In the genomic region with DNA sequence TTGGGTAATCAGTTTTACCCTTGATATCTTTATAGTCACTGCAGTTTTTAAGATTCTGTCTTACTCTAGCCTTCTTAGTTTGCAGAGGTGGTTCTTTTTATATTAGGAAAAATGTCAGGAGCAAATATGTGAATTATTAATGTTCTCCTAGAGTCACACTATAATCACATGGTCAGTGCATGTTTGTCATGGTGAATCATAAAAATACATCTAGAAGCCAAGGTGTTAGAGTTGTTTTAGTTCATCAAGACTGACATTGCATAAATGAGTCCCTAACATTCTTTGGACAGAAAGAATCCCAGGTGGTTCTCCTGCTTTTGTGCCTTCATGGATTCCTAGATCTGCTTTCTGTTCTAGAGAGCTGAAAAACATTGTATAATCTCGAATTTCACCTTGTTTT, we compare ENCODE assay signal across 22 cellular contexts.
"Had no signal": no experiment of that assay in that cellular context is flagged by ENCODE, and none has a peak within 500 bp of the region (broad histone marks: within the 10 kb centered on the region; RNA-seq: fewer than 3 reads in every experiment).

No MANE protein-coding gene starts in this region.

- H3K4me3 Mint-ChIP-seq: activated CD8-positive, alpha-beta T cell treated with anti-CD3 and anti-CD28 coated beads, Interleukin-2, amount 10 ng/mL, durations not matched to agents 7 days and 5 days; activated naive CD4-positive, alpha-beta T cell treated with anti-CD3 and anti-CD28 coated beads, Interleukin-2, amount 50 U/mL, for 24 hours; naive B cell; neural crest cell had no signal

- H3K27ac Mint-ChIP-seq: activated CD8-positive, alpha-beta T cell treated with anti-CD3 and anti-CD28 coated beads, Interleukin-2, amount 10 ng/mL, durations not matched to agents 7 days and 5 days; activated naive CD4-positive, alpha-beta T cell treated with anti-CD3 and anti-CD28 coated beads, Interleukin-2, amount 50 U/mL, for 24 hours had no signal

- H3K9me3 ChIP-seq: ascending aorta, heart left ventricle, lower lobe of right lung, testis, uterus had no signal

- H3K27me3 ChIP-seq: ascending aorta, heart left ventricle, testis, uterus had no signal

- H3K36me3 ChIP-seq: ascending aorta, lower lobe of right lung, uterus, WERI-Rb-1 had no signal

- DNase-seq: activated CD4-positive, alpha-beta T cell treated with anti-CD3 and anti-CD28 coated beads, Interleukin-2, amount 50 U/mL, for 1 hour; activated CD4-positive, CD25-positive, alpha-beta regulatory T cell treated with anti-CD3 and anti-CD28 coated beads, Interleukin-2, amount 50 U/mL, for 72 hours; activated CD8-positive, alpha-beta T cell treated with anti-CD3 and anti-CD28 coated beads, Interleukin-2, amount 10 ng/mL, durations not matched to agents 7 days and 5 days; activated gamma-delta T cell treated with Interleukin-2 at 50 U/mL for 16 hours; effector CD4-positive, alpha-beta T cell; heart left ventricle; kidney; lower lobe of right lung; naive B cell; occipital lobe; posterior cingulate gyrus; stimulated activated CD4-positive, alpha-beta T cell treated with anti-CD3 and anti-CD28 coated beads, Interleukin-2, amount 100 ng/mL, for 48 hours; stimulated activated naive CD4-positive, alpha-beta T cell; T-helper 1 cell; testis; uterus; WERI-Rb-1 had no signal

- H3K27ac ChIP-seq: ascending aorta, heart left ventricle, lower lobe of right lung, testis, uterus, WERI-Rb-1 had no signal

- H3K27me3 Mint-ChIP-seq: activated naive CD4-positive, alpha-beta T cell treated with anti-CD3 and anti-CD28 coated beads, Interleukin-2, amount 50 U/mL, for 24 hours; naive B cell had no signal

- H3K4me1 ChIP-seq: ascending aorta, heart left ventricle, lower lobe of right lung, testis, uterus had no signal

- H3K4me1 Mint-ChIP-seq: neural crest cell had no signal

- H3K4me3 ChIP-seq: ascending aorta, heart left ventricle, lower lobe of right lung, testis, uterus had no signal

- ATAC-seq: activated CD8-positive, alpha-beta T cell treated with anti-CD3 and anti-CD28 coated beads, Interleukin-2, amount 10 ng/mL, durations not matched to agents 7 days and 5 days; heart left ventricle; left lobe of liver; lower lobe of right lung; sciatic nerve had no signal
